Comparison of ENCODE assay signal across 8 cellular contexts in the genomic region with DNA sequence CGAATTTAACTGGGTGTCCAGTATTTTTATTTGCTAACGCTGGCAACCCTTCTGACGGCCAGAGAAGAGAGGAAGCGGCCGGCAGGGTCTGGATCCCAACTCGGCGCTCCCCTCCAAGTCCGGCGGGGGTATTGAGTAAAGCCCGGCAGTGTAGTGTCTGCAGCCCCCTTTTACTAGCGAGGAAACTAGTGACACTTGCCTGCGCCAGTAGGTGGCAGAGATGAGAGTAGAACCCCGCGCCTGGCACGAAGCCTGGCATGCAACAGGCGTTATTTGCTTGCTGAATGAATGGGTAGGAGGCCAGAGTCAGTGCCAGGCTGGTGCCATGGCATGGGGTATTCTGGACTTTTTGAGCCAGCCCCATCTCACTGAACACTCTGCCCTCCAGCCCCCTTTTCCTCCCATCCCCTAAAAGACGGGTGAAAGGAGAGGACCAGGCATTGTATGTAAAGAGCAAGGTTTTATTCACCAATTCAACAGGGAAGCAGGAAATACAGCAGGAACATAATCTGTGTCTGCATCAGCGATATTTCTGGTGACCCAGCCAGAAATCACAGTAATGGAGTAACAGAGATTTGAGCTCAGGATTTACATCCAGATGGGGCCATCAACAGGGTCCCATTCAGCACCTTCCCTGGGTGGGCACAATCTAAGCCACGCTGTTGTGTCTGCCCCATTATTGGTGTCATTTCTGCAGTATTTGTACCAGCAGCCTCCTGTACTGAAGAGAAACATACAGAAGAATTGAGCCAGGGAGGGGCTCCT.
DNase-seq lines count a peak whose midpoint lies in the region; ATAC-seq lines count a peak whose summit lies in the region.

No MANE protein-coding gene starts in this region.

- ATAC-seq in HG02981 (IDR thresholded peaks at IDR 0.05; ENCODE audit: unreplicated experiment) (peak; percentile 23), HG02852 (IDR thresholded peaks at IDR 0.05; ENCODE audit: unreplicated experiment) (no peak)
- ATAC-seq in activated CD4-positive, CD25-positive, alpha-beta regulatory T cell treated with anti-CD3 and anti-CD28 coated beads, Interleukin-2, amount 50 U/mL, for 24 hours, result peak; percentile 48 to 53

- DNase-seq in DMS153 treated with DMSO at 0.1 percent for 48 hours (lab: John Stamatoyannopoulos, UW; ENCODE audit: unreplicated experiment), result peak; percentile 36
- peak; percentile 83 for DNase-seq in NCI-H226
- DNase-seq in central memory CD4-positive, alpha-beta T cell, result peak; percentile 71
- DNase-seq in islet precursor cell, result peak; percentile 85
- peak; percentile 71 for DNase-seq in stimulated activated CD4-positive, alpha-beta T cell treated with anti-CD3 and anti-CD28 coated beads, Interleukin-12 subunit alpha, Interleukin-12 subunit beta, amount 100 ng/mL, for 4 hours
